In the genomic region with DNA sequence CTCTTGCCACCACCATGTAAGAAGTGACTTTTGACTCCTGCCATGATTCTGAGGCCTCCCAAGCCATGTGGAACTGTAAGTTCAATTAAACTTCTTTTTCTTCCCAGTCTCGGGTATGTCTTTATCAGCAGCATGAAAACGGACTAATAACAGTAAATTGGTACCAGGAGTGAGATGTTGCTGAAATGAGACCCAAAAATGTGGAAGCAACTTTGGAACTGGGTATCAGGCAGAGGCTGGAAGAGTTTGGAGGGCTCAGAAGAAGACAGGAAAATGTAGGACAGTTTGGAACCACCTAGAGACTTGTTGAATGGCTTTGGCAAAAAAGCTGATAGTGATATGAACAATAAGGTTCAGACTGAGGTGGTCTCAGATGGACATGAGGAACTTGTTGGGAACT, we compare ENCODE assay signal across 4 cellular contexts. TPM values are rescaled to one million over a fixed set of nuclear protein-coding genes. Genes with fewer than 3 reads are reported as not detected.
A peak's percentile ranks its signal among the peaks of the same experiment; 100 is the strongest.
DNase-seq lines count a peak whose midpoint lies in the region; ATAC-seq, FAIRE-seq and TF ChIP-seq lines count a peak whose summit lies in the region.
"Not testable (repeated sequence)": the region's sequence is repeated elsewhere in the genome, so short reads cannot be mapped to it uniquely, and the experiment has no call there.

No MANE protein-coding gene starts in this region.

- H3K4me1 Mint-ChIP-seq in endothelial cell (ENCODE audit: unreplicated experiment): not testable (repeated sequence)

- ATAC-seq in K562: not testable (repeated sequence)

- not testable (repeated sequence) for H3K9me3 Mint-ChIP-seq in endothelial cell (ENCODE audit: unreplicated experiment)

- H4K20me1 ChIP-seq in K562 (replicated peaks; ENCODE audit: control insufficient read depth, insufficient read depth, low read length): not testable (repeated sequence)

- in situ Hi-C loops in K562 (cut with MboI): loop anchor here (25.0 kb wide), 1 partner anchor 2011 kb away; no protein-coding TSS in a partner anchor

- not testable (repeated sequence) for H3K27ac ChIP-seq in HEK293 (ENCODE audit: extremely low read depth, low read depth, low read length); K562 (ENCODE audit: extremely low read depth, low read depth, low read length)

- peaks cover 17% of the 10 kb centered on the region for H3K36me3 Mint-ChIP-seq in endothelial cell (ENCODE audit: low read depth, unreplicated experiment)

- TF ChIP-seq RAD21 in K562 (CRISPR knock-in tag; conservative IDR thresholded peaks at IDR 0.05 in 1 of 2, IDR thresholded peaks at IDR 0.05 in 1 of 2): not testable (repeated sequence)

- POLR2A ChIA-PET in HEK293 (lab: Yijun Ruan, JAX); K562 (lab: Yijun Ruan, JAX): not testable (repeated sequence)

- H3K27me3 Mint-ChIP-seq in endothelial cell (ENCODE audit: unreplicated experiment): not testable (repeated sequence)

- CTCF ChIA-PET in HEK293 (lab: Yijun Ruan, JAX); K562 (lab: Yijun Ruan, JAX; ENCODE audit: low intra/inter-chr PET ratio): not testable (repeated sequence)

- not testable (repeated sequence) for H3K79me2 ChIP-seq in K562 (ENCODE audit: control insufficient read depth, insufficient read depth, low read length)

- H3K4me2 ChIP-seq in K562 (ENCODE audit: insufficient read depth, low read length): not testable (repeated sequence)

- peak; percentile 16 for FAIRE-seq in GM12891 (lab: Jason Lieb, UNC)
- FAIRE-seq in K562 (lab: Jason Lieb, UNC): not testable (repeated sequence)

- not testable (repeated sequence) for TF ChIP-seq POLR2A in GM12891 (IDR thresholded peaks at IDR 0.05; ENCODE audit: low read depth, low read length); K562 (conservative IDR thresholded peaks at IDR 0.05)

- peak overlapping the region; percentile 63 for H3K4me3 Mint-ChIP-seq in endothelial cell (ENCODE audit: unreplicated experiment)

- H3K4me1 ChIP-seq in HEK293 (ENCODE audit: control insufficient read depth, insufficient read depth, low read length); K562 (replicated peaks in 1 of 2; ENCODE audit: control insufficient read depth in 2 of 2, insufficient read depth in 2 of 2, low read length in 2 of 2): not testable (repeated sequence)

- 70% methylated on average over 2 of the region's 2 CpGs for WGBS in K562 (ENCODE audit: insufficient coverage, low coverage, missing lambda C conversion rate)

- not testable (repeated sequence) for TF ChIP-seq CTCF in HEK293 (tag by site-specific recombination; IDR thresholded peaks at IDR 0.05); K562 (IDR thresholded peaks at IDR 0.05 in 2 of 3, conservative IDR thresholded peaks at IDR 0.05 in 1 of 3; ENCODE audit: insufficient read depth in 2 of 3, low read depth in 1 of 3, low read length in 3 of 3); endothelial cell (IDR thresholded peaks at IDR 0.05; ENCODE audit: unreplicated experiment)

- peaks cover 15 to 36% of the 10 kb centered on the region in 2 experiments for H3K36me3 ChIP-seq in HEK293 (ENCODE audit: control insufficient read depth in 2 of 2, insufficient read depth in 1 of 2, low read length in 2 of 2)
- H3K36me3 ChIP-seq in K562 (ENCODE audit: control insufficient read depth, insufficient read depth, low read length): peaks cover 27% of the 10 kb centered on the region

- not testable (repeated sequence) for H3K27ac Mint-ChIP-seq in endothelial cell (ENCODE audit: unreplicated experiment)

- not testable (repeated sequence) for TF ChIP-seq EP300 in K562 (IDR thresholded peaks at IDR 0.05; ENCODE audit: low read length)

- H2AFZ ChIP-seq in K562 (ENCODE audit: low read depth, low read length): not testable (repeated sequence)

- BruUV-seq in K562 (replicated peaks; lab: Mats Ljungman, UMichigan): not testable (repeated sequence)

- not testable (repeated sequence) for H3K27me3 ChIP-seq in K562 (ENCODE audit: control insufficient read depth in 2 of 2, insufficient read depth in 2 of 2, low read length in 2 of 2)

- H3K4me3 ChIP-seq in HEK293 (ENCODE audit: low read depth, low read length); K562: not testable (repeated sequence)

- H3K9ac ChIP-seq in K562 (ENCODE audit: insufficient read depth in 1 of 2, low read depth in 2 of 2, low read length in 2 of 2): not testable (repeated sequence)

- H3K9me3 ChIP-seq in HEK293 (ENCODE audit: control insufficient read depth, insufficient read depth, low read depth, low read length); K562 (replicated peaks; ENCODE audit: control insufficient read depth, insufficient read depth, low read depth, low read length): not testable (repeated sequence)

- not testable (repeated sequence) for DNase-seq in GM12891 (ENCODE audit: insufficient read length, low spot score); K562 (ENCODE audit: extremely low read depth in 1 of 4, low spot score in 3 of 4); endothelial cell (ENCODE audit: low spot score)

- intact Hi-C loops in K562 (cut with micrococcal nuclease): not testable (repeated sequence)

- not testable (repeated sequence) for H3K9me1 ChIP-seq in K562 (ENCODE audit: control insufficient read depth, insufficient read depth, low read length)

TF ChIP-seq in HEK293, 187 proteins besides CTCF, POLR2A, EP300 and RAD21:
- TF ChIP-seq ZNF707 (tag by site-specific recombination; IDR thresholded peaks at IDR 0.05): peak; percentile 89

TF ChIP-seq in K562, 482 proteins besides CTCF, POLR2A, EP300 and RAD21:
- TF ChIP-seq ZNF707 (CRISPR knock-in tag; conservative IDR thresholded peaks at IDR 0.05): peak; percentile 76

RNA-seq across cellular contexts. Expression of gene SLC35B3, which starts 8.8 kb away (rescaled TPM):
- polyA plus RNA-seq in GM12891 (2012; ENCODE audit: low read depth, missing spikeins): 10.1 TPM
- total RNA-seq in K562 (2011; cell fraction: chromatin; rRNA removed; ENCODE audit: low replicate concordance): 16.2 and 31.7 TPM in 2 replicates
- 13.7 and 14.7 TPM in 2 replicates for total RNA-seq in K562 (2011; cell fraction: nucleolus; rRNA removed)
- 19.8 and 24.1 TPM in 2 replicates for total RNA-seq in K562 (2011; cell fraction: nucleoplasm; rRNA removed)
- total RNA-seq in K562 (2014; rRNA removed) (9.2 and 10.7 TPM in 2 replicates), K562 (2014; rRNA removed; fragmentation: Illumina TruSeq; extraction: Trizol) (10.3 and 11.5 TPM in 2 replicates), K562 (2015; rRNA removed; fragmentation: Illumina TruSeq; extraction: Trizol) (11.2 and 12.7 TPM in 2 replicates), K562 (2021) (11.0 and 11.3 TPM in 2 replicates), endothelial cell (ENCODE audit: unreplicated experiment) (17.3 TPM)
- polyA plus RNA-seq in K562 (2011; rRNA removed) (19.0 and 19.1 TPM in 2 replicates), K562 (2014; fragmentation: Illumina TruSeq; extraction: Trizol) (11.4 and 11.8 TPM in 2 replicates), K562 (2014; fragmentation: Nextera tagmentation; extraction: Ambion mirVana) (1 to 10 TPM; 7.6 to 7.8 TPM), K562 (2014; rRNA removed) (14.0 and 14.5 TPM in 2 replicates)
- polyA plus RNA-seq in K562 (2011; cell fraction: cytosol; rRNA removed): 3.9 and 9.3 TPM in 2 replicates
- 15.8 and 27.0 TPM in 2 replicates for polyA plus RNA-seq in K562 (2011; cell fraction: nucleus; rRNA removed)
- 14.7 and 15.7 TPM in 2 replicates for polyA plus RNA-seq in K562 (2012)
- polyA minus RNA-seq in K562 (2011; rRNA and poly(A)+ RNA removed): 12.4 and 12.5 TPM in 2 replicates
- 5.7 and 6.5 TPM in 2 replicates for polyA minus RNA-seq in K562 (2011; cell fraction: cytosol; rRNA and poly(A)+ RNA removed)
- polyA minus RNA-seq in K562 (2011; cell fraction: nucleus; rRNA and poly(A)+ RNA removed): 10.4 and 21.8 TPM in 2 replicates
